8 cellular contexts compared by ENCODE assay signal in the genomic region with DNA sequence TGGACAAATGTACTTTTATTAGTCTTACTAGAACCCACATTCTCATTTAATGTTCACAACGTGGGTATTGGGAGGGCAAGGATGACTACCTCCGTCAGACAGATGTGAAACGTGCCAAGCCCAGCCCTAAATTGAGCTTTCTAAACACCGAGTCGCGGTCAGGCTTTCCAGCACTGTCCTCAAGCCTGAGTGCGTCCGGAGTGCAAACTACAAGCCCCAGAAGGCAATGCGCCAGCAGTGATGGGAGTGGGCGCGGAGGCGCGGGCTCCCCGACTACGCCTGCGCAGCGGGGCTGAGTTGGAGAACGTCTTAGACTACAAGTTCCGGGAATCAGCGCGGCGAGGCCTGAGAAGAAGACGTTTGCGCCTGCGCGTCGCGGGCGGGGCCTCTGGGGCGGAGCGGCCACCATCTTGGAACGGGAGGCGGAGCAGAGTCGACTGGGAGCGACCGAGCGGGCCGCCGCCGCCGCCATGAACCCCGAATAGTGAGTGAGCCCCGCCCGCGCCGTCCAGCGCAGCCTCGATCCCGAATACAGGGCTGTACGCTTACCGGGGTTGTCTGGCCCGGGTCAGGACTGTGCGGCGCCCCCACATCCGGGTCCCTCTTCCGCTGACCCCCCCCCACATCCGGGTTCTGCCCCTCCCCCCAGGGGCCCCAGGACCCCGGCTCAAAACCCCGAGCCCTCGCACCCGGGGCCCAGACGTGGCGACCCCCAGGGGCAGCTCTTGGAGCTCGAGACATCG. TPM values are rescaled to one million over a fixed set of nuclear protein-coding genes. Genes with fewer than 3 reads are reported as not detected.
DNase-seq lines count a peak whose midpoint lies in the region; ATAC-seq, FAIRE-seq and TF ChIP-seq lines count a peak whose summit lies in the region.

A gene (plus strand): TSS at position 430 of the 743 bp plus-strand sequence. CDS start 41 bp downstream, at position 471.

- POLR2A ChIA-PET in activated CD4-positive, alpha-beta T cell treated with anti-CD3 and anti-CD28 coated beads for 36 hours (lab: Charles Lee), result interaction anchor here (0.6 to 1.6 kb wide), 2 partner anchors 21 to 32 kb away, joined by 3 to 5 read pairs; a partner anchor contains a TSS

- no peaks in the 10 kb centered on the region for H3K27me3 Mint-ChIP-seq in activated CD4-positive, alpha-beta T cell treated with anti-CD3 and anti-CD28 coated beads for 36 hours

- peak within 1 kb of the TSS; percentile 93 for H3K4me3 ChIP-seq in choroid plexus epithelial cell (ENCODE audit: low read depth, low read length)
- peak within 1 kb of the TSS; percentile 85 to 92 for H3K4me3 ChIP-seq in kidney (ENCODE audit: low read length in 2 of 2)

- no peak for TF ChIP-seq CTCF in choroid plexus epithelial cell (conservative IDR thresholded peaks at IDR 0.05; ENCODE audit: low read depth, low read length)
- TF ChIP-seq CTCF in kidney (IDR thresholded peaks at IDR 0.05; ENCODE audit: borderline replicate concordance, extremely low read depth, insufficient read depth), result no peak

- no peaks in the 10 kb centered on the region for H3K9me3 ChIP-seq in kidney (ENCODE audit: control insufficient read depth in 1 of 2, low read length in 2 of 2)

- peak; percentile 54 for FAIRE-seq in kidney (lab: Jason Lieb, UNC)

- peaks cover 6 to 13% of the 10 kb centered on the region in 2 donors for H3K4me1 ChIP-seq in kidney (ENCODE audit: control insufficient read depth in 1 of 2, insufficient read depth in 1 of 2, low read depth in 1 of 2, low read length in 2 of 2)

- peaks cover 16 to 17% of the 10 kb centered on the region in 2 donors for H3K36me3 ChIP-seq in kidney (ENCODE audit: control insufficient read depth in 1 of 2, insufficient read depth in 2 of 2, low read length in 2 of 2)

- CTCF ChIA-PET in activated CD4-positive, alpha-beta T cell treated with anti-CD3 and anti-CD28 coated beads for 36 hours (lab: Charles Lee), result interaction anchor here (0.6 to 4.2 kb wide), 6 partner anchors 13 to 384 kb away, joined by 3 to 26 read pairs (median 4); a partner anchor contains a TSS

- peak within 1 kb of the TSS; percentile 100 for H3K4me3 Mint-ChIP-seq in activated CD4-positive, alpha-beta T cell treated with anti-CD3 and anti-CD28 coated beads for 36 hours

- peaks cover 28% of the 10 kb centered on the region for H3K4me1 Mint-ChIP-seq in activated CD4-positive, alpha-beta T cell treated with anti-CD3 and anti-CD28 coated beads for 36 hours

- peak; percentile 99 for DNase-seq in Ammon's horn (ENCODE audit: low spot score)
- DNase-seq in GM19238 (ENCODE audit: insufficient read length, low spot score), result peak; percentile 97
- DNase-seq in NCI-H524 (lab: John Stamatoyannopoulos, UW), result peak; percentile 92 to 99
- peak; percentile 100 for DNase-seq in activated CD4-positive, alpha-beta T cell treated with anti-CD3 and anti-CD28 coated beads for 36 hours
- DNase-seq in choroid plexus epithelial cell (ENCODE audit: low read depth), result peak; percentile 100
- peak; percentile 100 for DNase-seq in kidney
- DNase-seq in stimulated activated CD4-positive, alpha-beta T cell treated with anti-CD3 and anti-CD28 coated beads, Interleukin-15, amount 100 ng/mL, for 24 hours, result peak; percentile 100

- peak within 1 kb of the TSS; percentile 95 to 97 for H3K9ac ChIP-seq in kidney (ENCODE audit: low read length in 2 of 2)

- intact Hi-C loops in activated CD4-positive, alpha-beta T cell treated with anti-CD3 and anti-CD28 coated beads for 36 hours (cut with DNase I, micrococcal nuclease), result loop anchor here (1.0 to 5.0 kb wide), 18 partner anchors 10 to 1491 kb away; a partner anchor contains a TSS
- intact Hi-C loops in kidney (cut with DNase I), result no loop called here

- H3K9me3 Mint-ChIP-seq in activated CD4-positive, alpha-beta T cell treated with anti-CD3 and anti-CD28 coated beads for 36 hours (ENCODE audit: low read depth), result no peaks in the 10 kb centered on the region

- peaks cover 43% of the 10 kb centered on the region for H3K36me3 Mint-ChIP-seq in activated CD4-positive, alpha-beta T cell treated with anti-CD3 and anti-CD28 coated beads for 36 hours (ENCODE audit: low read depth)

- peak; percentile 73 for ATAC-seq in HG03442 (IDR thresholded peaks at IDR 0.05; ENCODE audit: unreplicated experiment)
- ATAC-seq in activated CD4-positive, alpha-beta T cell treated with anti-CD3 and anti-CD28 coated beads for 36 hours, result peak; percentile 88

- H3K27ac ChIP-seq in kidney (ENCODE audit: low read depth in 2 of 2, low read length in 2 of 2), result peak within 1 kb of the TSS; percentile 98 to 99

- peak within 1 kb of the TSS; percentile 97 for H3K27ac Mint-ChIP-seq in activated CD4-positive, alpha-beta T cell treated with anti-CD3 and anti-CD28 coated beads for 36 hours

RNA-seq across cellular contexts. Expression of the gene that starts here (rescaled TPM):
- total RNA-seq in activated CD4-positive, alpha-beta T cell treated with anti-CD3 and anti-CD28 coated beads for 36 hours, result 100 to 1,000 TPM; 114 to 147 TPM
- total RNA-seq in kidney, result 153 TPM
- polyA plus RNA-seq in kidney (ENCODE audit: insufficient read depth, low read depth, low replicate concordance), result 197 TPM

Comparison
In these comparisons a context has a peak if more than half of its experiments do, and no peak if none do; other contexts are left out.
1. Peak in every context shown above with its lines: DNase-seq, ATAC-seq, H3K4me3 ChIP-seq and H3K27ac ChIP-seq.